Comparison of ENCODE assay signal across 31 cellular contexts in the genomic region with DNA sequence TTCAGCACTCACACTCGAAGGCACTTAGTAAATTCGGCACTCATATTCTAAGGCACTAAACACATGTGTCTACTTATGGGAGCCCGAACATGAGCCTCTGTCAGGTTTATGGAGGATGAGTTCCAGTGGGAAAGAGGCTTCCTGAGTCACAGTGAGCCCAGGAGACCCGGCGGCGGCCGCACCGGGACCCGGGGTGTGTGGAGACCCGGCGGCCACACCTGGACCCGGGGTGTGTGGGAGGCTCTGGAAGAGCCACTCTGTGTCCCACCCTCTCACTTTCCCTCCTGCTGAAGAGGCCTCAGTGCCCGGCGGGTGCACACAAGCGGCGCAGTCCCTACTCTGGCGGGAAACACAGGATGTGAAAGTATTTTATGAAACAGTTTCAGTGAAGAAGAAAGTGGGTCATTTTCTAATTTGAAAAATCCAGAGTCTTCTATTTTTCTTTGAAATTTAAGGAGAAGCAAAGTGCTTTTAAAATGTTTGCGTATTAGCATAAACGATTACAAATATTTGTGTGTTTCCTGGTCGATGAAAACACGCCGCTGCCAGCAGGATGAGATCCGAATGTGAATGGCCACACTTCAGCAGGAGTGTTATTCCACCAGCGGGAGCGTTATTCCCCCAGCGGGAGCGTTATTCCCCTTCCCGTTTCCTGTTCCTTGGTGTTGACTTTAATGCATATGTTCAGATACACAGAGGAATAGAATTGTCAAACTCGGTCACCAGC.
DNase-seq lines count a peak whose midpoint lies in the region; ATAC-seq and FAIRE-seq lines count a peak whose summit lies in the region.
"Had no signal": no experiment of that assay in that cellular context is flagged by ENCODE, and none has a peak within 500 bp of the region (broad histone marks: within the 10 kb centered on the region; RNA-seq: fewer than 3 reads in every experiment).

No MANE protein-coding gene starts in this region.

- H3K9ac ChIP-seq in HUES48 (ENCODE audit: low read depth, low read length) = no peak overlapping the region

- H3K4me3 ChIP-seq in HUES48 (ENCODE audit: low read depth, low read length) = no peak overlapping the region
- H3K4me3 ChIP-seq: body of pancreas, pancreas, Peyer's patch, right atrium auricular region, SJSA1, stomach, tibial artery had no signal

- no peaks in the 10 kb centered on the region for H3K36me3 ChIP-seq in HUES48 (ENCODE audit: control insufficient read depth, insufficient read depth, low read length)
- H3K36me3 ChIP-seq: heart left ventricle, pancreas, Peyer's patch, right atrium auricular region, SJSA1, stomach, tibial artery had no signal

- 0 out of 2 replicates have a peak, but pooled peaks cover 5% of the 10 kb centered on the region for H3K9me3 ChIP-seq in HUES48 (ENCODE audit: control insufficient read depth, insufficient read depth, low read length)
- H3K9me3 ChIP-seq: pancreas had no signal

- no peak for ATAC-seq in stimulated activated memory B cell treated with anti-CD40 and anti-IgM and Interleukin-4, amounts not matched to agents 10 μg/mL and 1 μg/mL and 100 μg/mL, for 72 hours
- ATAC-seq: activated CD8-positive, alpha-beta T cell treated with anti-CD3 and anti-CD28 coated beads, Interleukin-2, amount 10 ng/mL, durations not matched to agents 7 days and 5 days; body of pancreas; heart left ventricle; left ventricle myocardium superior; pancreas had no signal

- no peak overlapping the region for H3K4me3 Mint-ChIP-seq in activated T-helper 2 cell treated with anti-CD3 and anti-CD28 coated beads, Interferon-gamma antibody, Interleukin-2, Interleukin-4, amounts not matched to agents 10 μg/mL and 5 μg/mL and 100 μg/mL, durations not matched to agents 14 hours and 24 hours and 36 hours (ENCODE audit: low read depth)
- H3K4me3 Mint-ChIP-seq in stimulated activated memory B cell treated with anti-CD40 and anti-IgM and Interleukin-4, amounts not matched to agents 10 μg/mL and 1 μg/mL and 100 μg/mL, for 72 hours = no peak overlapping the region
- H3K4me3 Mint-ChIP-seq: activated CD8-positive, alpha-beta T cell treated with anti-CD3 and anti-CD28 coated beads, Interleukin-2, amount 10 ng/mL, durations not matched to agents 7 days and 5 days; HFFc6; immature natural killer cell; nephron had no signal

- no peaks in the 10 kb centered on the region for H3K4me1 Mint-ChIP-seq in activated T-helper 2 cell treated with anti-CD3 and anti-CD28 coated beads, Interferon-gamma antibody, Interleukin-2, Interleukin-4, amounts not matched to agents 10 μg/mL and 5 μg/mL and 100 μg/mL, durations not matched to agents 14 hours and 24 hours and 36 hours (ENCODE audit: low read depth)
- H3K4me1 Mint-ChIP-seq in stimulated activated memory B cell treated with anti-CD40 and anti-IgM and Interleukin-4, amounts not matched to agents 10 μg/mL and 1 μg/mL and 100 μg/mL, for 72 hours = no peaks in the 10 kb centered on the region
- H3K4me1 Mint-ChIP-seq: immature natural killer cell, nephron had no signal

- H3K36me3 Mint-ChIP-seq in activated T-helper 2 cell treated with anti-CD3 and anti-CD28 coated beads, Interferon-gamma antibody, Interleukin-2, Interleukin-4, amounts not matched to agents 10 μg/mL and 5 μg/mL and 100 μg/mL, durations not matched to agents 14 hours and 24 hours and 36 hours (ENCODE audit: low read depth) = no peaks in the 10 kb centered on the region
- no peaks in the 10 kb centered on the region for H3K36me3 Mint-ChIP-seq in stimulated activated memory B cell treated with anti-CD40 and anti-IgM and Interleukin-4, amounts not matched to agents 10 μg/mL and 1 μg/mL and 100 μg/mL, for 72 hours
- H3K36me3 Mint-ChIP-seq: immature natural killer cell had no signal

- peaks cover 17% of the 10 kb centered on the region for H3K4me1 ChIP-seq in HUES48 (ENCODE audit: control insufficient read depth, insufficient read depth, low read length)
- H3K4me1 ChIP-seq: body of pancreas, heart left ventricle, pancreas, Peyer's patch, right atrium auricular region, SJSA1, stomach, tibial artery had no signal

- peaks cover 2% of the 10 kb centered on the region for H3K27me3 Mint-ChIP-seq in activated T-helper 2 cell treated with anti-CD3 and anti-CD28 coated beads, Interferon-gamma antibody, Interleukin-2, Interleukin-4, amounts not matched to agents 10 μg/mL and 5 μg/mL and 100 μg/mL, durations not matched to agents 14 hours and 24 hours and 36 hours (ENCODE audit: low read depth)
- no peaks in the 10 kb centered on the region for H3K27me3 Mint-ChIP-seq in stimulated activated memory B cell treated with anti-CD40 and anti-IgM and Interleukin-4, amounts not matched to agents 10 μg/mL and 1 μg/mL and 100 μg/mL, for 72 hours

- H3K27me3 ChIP-seq in HUES48 (ENCODE audit: control insufficient read depth, insufficient read depth, low read length) = no peaks in the 10 kb centered on the region
- H3K27me3 ChIP-seq: body of pancreas, pancreas, Peyer's patch, right atrium auricular region, SJSA1 had no signal

- no peak overlapping the region for H3K27ac Mint-ChIP-seq in activated T-helper 2 cell treated with anti-CD3 and anti-CD28 coated beads, Interferon-gamma antibody, Interleukin-2, Interleukin-4, amounts not matched to agents 10 μg/mL and 5 μg/mL and 100 μg/mL, durations not matched to agents 14 hours and 24 hours and 36 hours
- no peak overlapping the region for H3K27ac Mint-ChIP-seq in stimulated activated memory B cell treated with anti-CD40 and anti-IgM and Interleukin-4, amounts not matched to agents 10 μg/mL and 1 μg/mL and 100 μg/mL, for 72 hours
- H3K27ac Mint-ChIP-seq: activated CD8-positive, alpha-beta T cell treated with anti-CD3 and anti-CD28 coated beads, Interleukin-2, amount 10 ng/mL, durations not matched to agents 7 days and 5 days; HFFc6; immature natural killer cell; nephron had no signal

- H3K27ac ChIP-seq in HUES48 (ENCODE audit: low read depth, low read length) = peak overlapping the region; percentile 43
- H3K27ac ChIP-seq: body of pancreas, C4-2B, heart left ventricle, pancreas, Peyer's patch, right atrium auricular region, SJSA1, stomach, tibial artery had no signal

- FAIRE-seq in urothelium cell line (lab: Jason Lieb, UNC) = no peak
- FAIRE-seq: G401.6, pancreas had no signal

- H3K9me3 Mint-ChIP-seq in activated T-helper 2 cell treated with anti-CD3 and anti-CD28 coated beads, Interferon-gamma antibody, Interleukin-2, Interleukin-4, amounts not matched to agents 10 μg/mL and 5 μg/mL and 100 μg/mL, durations not matched to agents 14 hours and 24 hours and 36 hours = no peaks in the 10 kb centered on the region
- peaks cover 8% of the 10 kb centered on the region for H3K9me3 Mint-ChIP-seq in stimulated activated memory B cell treated with anti-CD40 and anti-IgM and Interleukin-4, amounts not matched to agents 10 μg/mL and 1 μg/mL and 100 μg/mL, for 72 hours
- H3K9me3 Mint-ChIP-seq: nephron had no signal

- DNase-seq in DMS53 (lab: John Stamatoyannopoulos, UW) (peak; percentile 84), NCI-H510A treated with DMSO at 0.1 percent for 48 hours (lab: John Stamatoyannopoulos, UW) (peak; percentile 77), islet precursor cell (peak; percentile 34), middle frontal gyrus (ENCODE audit: extremely low spot score, low spot score) (no peak), urothelium cell line (ENCODE audit: low spot score) (no peak)
- no peak for DNase-seq in activated T-helper 2 cell treated with anti-CD3 and anti-CD28 coated beads, Interferon-gamma antibody, Interleukin-2, Interleukin-4, amounts not matched to agents 10 μg/mL and 5 μg/mL and 100 μg/mL, durations not matched to agents 14 hours and 24 hours and 36 hours (ENCODE audit: low spot score)
- DNase-seq: activated CD8-positive, alpha-beta T cell treated with anti-CD3 and anti-CD28 coated beads, Interleukin-2, amount 10 ng/mL, durations not matched to agents 7 days and 5 days; body of pancreas; effector CD4-positive, alpha-beta T cell; erythroblast; HFFc6; immature natural killer cell; KG1; left ventricle myocardium superior; MV-4-11; NCI-H2081 treated with DMSO at 0.1 percent for 48 hours; NCI-H524 treated with DMSO at 0.1 percent for 48 hours; pancreas; Peyer's patch; stimulated activated CD4-positive, alpha-beta T cell treated with anti-CD3 and anti-CD28 coated beads, Interleukin-12 subunit alpha, Interleukin-12 subunit beta, amount 100 ng/mL, for 4 hours; stomach; T-helper 1 cell; tibial artery had no signal

- intact Hi-C loops in activated T-helper 2 cell treated with anti-CD3 and anti-CD28 coated beads, Interferon-gamma antibody, Interleukin-2, Interleukin-4, amounts not matched to agents 10 μg/mL and 5 μg/mL and 100 μg/mL, durations not matched to agents 14 hours and 24 hours and 36 hours (cut with micrococcal nuclease) = no loop called here

Comparison
In these comparisons a context has a peak if more than half of its experiments do, and no peak if none do; other contexts are left out.
1. DNase-seq: peak in DMS53 (single experiment), NCI-H510A treated with DMSO at 0.1 percent for 48 hours (single experiment) and islet precursor cell (single experiment); none in middle frontal gyrus (single experiment), urothelium cell line (single experiment) and activated T-helper 2 cell treated with anti-CD3 and anti-CD28 coated beads, Interferon-gamma antibody, Interleukin-2, Interleukin-4, amounts not matched to agents 10 μg/mL and 5 μg/mL and 100 μg/mL, durations not matched to agents 14 hours and 24 hours and 36 hours (single experiment).